1 cellular context compared by ENCODE assay signal in genomic region chr20:54649511-54649962, GRCh38.
TF ChIP-seq lines count a peak whose summit lies in the region.

No MANE protein-coding gene starts in this region.

TF ChIP-seq in HepG2, 621 proteins besides CTCF, POLR2A, EP300 and RAD21 (continued from another document and continues in another):
- TF ChIP-seq ZNF142 (CRISPR knock-in tag; IDR thresholded peaks at IDR 0.05) (no peak), MIXL1 (CRISPR knock-in tag; IDR thresholded peaks at IDR 0.05) (0 out of 2 replicates have a peak, but pooled peaks have one; percentile 39), PRDM15 (CRISPR knock-in tag; IDR thresholded peaks at IDR 0.05) (no peak), ATRX (CRISPR knock-in tag; IDR thresholded peaks at IDR 0.05; ENCODE audit: borderline replicate concordance) (no peak), ZNF557 (CRISPR knock-in tag; IDR thresholded peaks at IDR 0.05) (no peak), SMAD3 (CRISPR knock-in tag; IDR thresholded peaks at IDR 0.05) (0 out of 2 replicates have a peak, but pooled peaks have one; percentile 55), KLF12 (CRISPR knock-in tag; IDR thresholded peaks at IDR 0.05; ENCODE audit: borderline replicate concordance) (0 out of 2 replicates have a peak, but pooled peaks have one; percentile 24), ZNF280B (CRISPR knock-in tag; IDR thresholded peaks at IDR 0.05; ENCODE audit: borderline replicate concordance) (no peak), POLR2AphosphoS2 (IDR thresholded peaks at IDR 0.05; ENCODE audit: low read depth, low read length) (no peak), ZKSCAN8 (CRISPR knock-in tag; IDR thresholded peaks at IDR 0.05; ENCODE audit: borderline replicate concordance) (no peak), RORA (CRISPR knock-in tag; IDR thresholded peaks at IDR 0.05) (no peak), TIGD3 (CRISPR knock-in tag; IDR thresholded peaks at IDR 0.05; ENCODE audit: borderline replicate concordance) (no peak), ZNF614 (CRISPR knock-in tag; IDR thresholded peaks at IDR 0.05; ENCODE audit: borderline replicate concordance) (peak; percentile 33; the same call in 1 of the 2 replicates), ZNF138 (CRISPR knock-in tag; IDR thresholded peaks at IDR 0.05; ENCODE audit: low read depth) (no peak), ZNF790 (CRISPR knock-in tag; IDR thresholded peaks at IDR 0.05; ENCODE audit: borderline replicate concordance) (no peak), HMGXB4 (CRISPR knock-in tag; IDR thresholded peaks at IDR 0.05; ENCODE audit: borderline replicate concordance in 1 of 2, low read depth in 1 of 2) (peak; percentile 56 to 65; a peak in 1 of 4 replicates), ATF5 (CRISPR knock-in tag; IDR thresholded peaks at IDR 0.05; ENCODE audit: low read depth) (no peak), ZBTB46 (CRISPR knock-in tag; IDR thresholded peaks at IDR 0.05; ENCODE audit: borderline replicate concordance) (no peak), ZSCAN9 (CRISPR knock-in tag; IDR thresholded peaks at IDR 0.05; ENCODE audit: borderline replicate concordance) (no peak), THRA (CRISPR knock-in tag; IDR thresholded peaks at IDR 0.05; ENCODE audit: borderline replicate concordance) (no peak), SIX4 (CRISPR knock-in tag; IDR thresholded peaks at IDR 0.05) (no peak), MEIS2 (CRISPR knock-in tag; IDR thresholded peaks at IDR 0.05) (0 out of 2 replicates have a peak, but pooled peaks have one; percentile 32), RFXAP (CRISPR knock-in tag; IDR thresholded peaks at IDR 0.05; ENCODE audit: borderline replicate concordance) (0 out of 2 replicates have a peak, but pooled peaks have one; percentile 24), FOXA3 (CRISPR knock-in tag; IDR thresholded peaks at IDR 0.05) (peak; percentile 49), ZNF556 (CRISPR knock-in tag; IDR thresholded peaks at IDR 0.05; ENCODE audit: borderline replicate concordance) (no peak), FOXA1 (IDR thresholded peaks at IDR 0.05) (no peak), FOXA1 (CRISPR knock-in tag; IDR thresholded peaks at IDR 0.05) (peak; percentile 67), MEIS1 (CRISPR knock-in tag; IDR thresholded peaks at IDR 0.05; ENCODE audit: borderline replicate concordance) (no peak), ZBTB26 (CRISPR knock-in tag; IDR thresholded peaks at IDR 0.05; ENCODE audit: borderline replicate concordance) (0 out of 2 replicates have a peak, but pooled peaks have one; percentile 25), DR1 (CRISPR knock-in tag; IDR thresholded peaks at IDR 0.05) (no peak), SOX5 (CRISPR knock-in tag; IDR thresholded peaks at IDR 0.05; ENCODE audit: borderline replicate concordance) (0 out of 2 replicates have a peak, but pooled peaks have one; percentile 50), MLXIP (CRISPR knock-in tag; IDR thresholded peaks at IDR 0.05; ENCODE audit: borderline replicate concordance) (no peak), ZNF274 (CRISPR knock-in tag; IDR thresholded peaks at IDR 0.05) (no peak)
